In the genomic region with DNA sequence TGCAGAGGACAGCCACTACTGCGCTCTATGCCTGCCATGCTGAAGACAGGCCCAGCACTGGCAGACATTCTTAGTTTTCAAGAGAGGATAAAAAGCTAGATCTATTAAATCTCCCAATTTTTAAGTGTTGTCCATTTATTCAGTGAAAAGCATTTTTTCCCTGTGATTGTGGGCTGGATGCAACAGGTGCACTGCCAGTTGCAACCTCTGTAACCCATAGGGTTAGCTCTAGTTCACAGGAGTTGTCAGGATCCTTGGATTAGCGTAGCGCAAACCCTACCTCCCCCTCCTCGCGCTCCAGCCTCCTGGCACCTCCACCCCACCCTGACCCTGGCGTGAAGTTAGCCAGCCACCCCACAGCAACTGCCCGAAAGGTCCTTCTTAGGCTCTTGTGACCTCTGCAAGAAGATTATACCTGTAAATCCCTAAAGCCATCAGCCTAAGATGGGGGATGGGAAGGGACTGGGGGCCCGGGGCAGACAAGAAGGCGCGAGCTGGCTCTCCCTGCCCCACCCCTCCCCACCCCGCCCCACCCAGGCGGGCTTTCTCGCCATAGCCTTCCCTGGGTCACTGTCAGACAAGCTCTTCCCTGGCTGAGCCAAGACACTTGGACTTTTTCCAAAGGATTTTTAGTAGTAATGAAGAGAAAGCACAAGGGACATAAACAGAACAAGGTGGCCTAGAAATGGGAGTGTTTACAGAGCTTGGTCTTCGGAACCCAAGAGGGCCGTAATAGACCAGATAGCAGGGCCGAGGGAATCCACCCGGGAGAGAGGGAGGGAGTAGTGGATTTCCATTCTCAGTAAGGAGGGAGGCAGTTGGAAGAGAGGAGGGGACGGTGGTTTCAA, we compare ENCODE assay signal across 8 cellular contexts. TPM values are rescaled to one million over a fixed set of nuclear protein-coding genes. Genes with fewer than 3 reads are reported as not detected.
A peak's percentile ranks its signal among the peaks of the same experiment; 100 is the strongest.
DNase-seq lines count a peak whose midpoint lies in the region; ATAC-seq and TF ChIP-seq lines count a peak whose summit lies in the region.

No MANE protein-coding gene starts in this region.

- ATAC-seq in activated naive CD4-positive, alpha-beta T cell treated with anti-CD3 and anti-CD28 coated beads, Interleukin-2, amount 50 U/mL, for 72 hours, result no peak
- ATAC-seq in aorta (ENCODE audit: low FRiP score), result peak; percentile 16

- no peak overlapping the region for H3K27ac Mint-ChIP-seq in activated naive CD4-positive, alpha-beta T cell treated with anti-CD3 and anti-CD28 coated beads, Interleukin-2, amount 10 ng/mL, durations not matched to agents 7 days and 5 days
- no peak overlapping the region for H3K27ac Mint-ChIP-seq in activated naive CD4-positive, alpha-beta T cell treated with anti-CD3 and anti-CD28 coated beads, Interleukin-2, amount 50 U/mL, for 72 hours

- H3K4me1 ChIP-seq in aorta (ENCODE audit: control insufficient read depth in 1 of 2, insufficient read depth in 2 of 2, low read length in 2 of 2), result no peaks in the 10 kb centered on the region

- peak overlapping the region; percentile 51 to 88 (median 78) for H3K4me3 ChIP-seq in dorsolateral prefrontal cortex
- H3K4me3 ChIP-seq in aorta (ENCODE audit: low read length in 2 of 2), result peak overlapping the region in 1 of 2 donors; percentile 47

- H3K36me3 ChIP-seq in aorta (ENCODE audit: control insufficient read depth in 1 of 2, insufficient read depth in 2 of 2, low read length in 1 of 2), result no peaks in the 10 kb centered on the region

- CTCF ChIA-PET in activated naive CD4-positive, alpha-beta T cell treated with anti-CD3 and anti-CD28 coated beads, Interleukin-2, amount 10 ng/mL, durations not matched to agents 7 days and 5 days (lab: Charles Lee), result interaction anchor here (0.6 to 2.6 kb wide), 3 partner anchors 12 to 151 kb away, joined by 3 to 9 read pairs (median 3); no protein-coding TSS in a partner anchor

- 51 to 53% methylated on average over 18 of the region's 18 CpGs for WGBS in aorta, 2 donors

- no peaks in the 10 kb centered on the region for H3K9me3 ChIP-seq in aorta (ENCODE audit: control insufficient read depth, low read length)

- H3K27me3 ChIP-seq in dorsolateral prefrontal cortex, result no peaks in the 10 kb centered on the region
- H3K27me3 ChIP-seq in aorta (ENCODE audit: control insufficient read depth in 1 of 2, insufficient read depth in 2 of 2, low read length in 1 of 2), result no peaks in the 10 kb centered on the region

- peaks cover 14% of the 10 kb centered on the region for H3K4me1 Mint-ChIP-seq in activated naive CD4-positive, alpha-beta T cell treated with anti-CD3 and anti-CD28 coated beads, Interleukin-2, amount 10 ng/mL, durations not matched to agents 7 days and 5 days

- peaks cover 73% of the 10 kb centered on the region for H3K27me3 Mint-ChIP-seq in activated naive CD4-positive, alpha-beta T cell treated with anti-CD3 and anti-CD28 coated beads, Interleukin-2, amount 10 ng/mL, durations not matched to agents 7 days and 5 days

- H3K27ac ChIP-seq in dorsolateral prefrontal cortex, result peak overlapping the region in 55 of 59 donors; percentile 11 to 97 (median 90)
- H3K27ac ChIP-seq in aorta (ENCODE audit: low read depth in 1 of 2, low read length in 2 of 2), result no peak overlapping the region

- H3K4me3 Mint-ChIP-seq in activated naive CD4-positive, alpha-beta T cell treated with anti-CD3 and anti-CD28 coated beads, Interleukin-2, amount 10 ng/mL, durations not matched to agents 7 days and 5 days, result peak overlapping the region; percentile 68

- no peaks in the 10 kb centered on the region for H3K9me3 Mint-ChIP-seq in activated naive CD4-positive, alpha-beta T cell treated with anti-CD3 and anti-CD28 coated beads, Interleukin-2, amount 10 ng/mL, durations not matched to agents 7 days and 5 days
- H3K9me3 Mint-ChIP-seq in activated naive CD4-positive, alpha-beta T cell treated with anti-CD3 and anti-CD28 coated beads, Interleukin-2, amount 50 U/mL, for 72 hours, result no peaks in the 10 kb centered on the region

- no peak for TF ChIP-seq CTCF in dorsolateral prefrontal cortex (IDR thresholded peaks at IDR 0.05 in 54 of 56, conservative IDR thresholded peaks at IDR 0.05 in 2 of 56; ENCODE audit: low read depth in 1 of 56, partially characterized antibody in 56 of 56)

- H3K36me3 Mint-ChIP-seq in activated naive CD4-positive, alpha-beta T cell treated with anti-CD3 and anti-CD28 coated beads, Interleukin-2, amount 10 ng/mL, durations not matched to agents 7 days and 5 days, result peaks cover 2% of the 10 kb centered on the region
- peaks cover 0 to 7% of the 10 kb centered on the region in 2 donors for H3K36me3 Mint-ChIP-seq in activated naive CD4-positive, alpha-beta T cell treated with anti-CD3 and anti-CD28 coated beads, Interleukin-2, amount 50 U/mL, for 72 hours

- intact Hi-C loops in dorsolateral prefrontal cortex (cut with DNase I), result no loop called here
- intact Hi-C loops in aorta (cut with DNase I), result loop anchor here in 1 of 2 donors (2.0 kb wide), 1 partner anchor 29 kb away; no protein-coding TSS in a partner anchor

- DNase-seq in activated naive CD4-positive, alpha-beta T cell treated with anti-CD3 and anti-CD28 coated beads, Interleukin-2, amount 10 ng/mL, durations not matched to agents 7 days and 5 days, result no peak
- no peak for DNase-seq in activated naive CD4-positive, alpha-beta T cell treated with anti-CD3 and anti-CD28 coated beads, Interleukin-2, amount 50 U/mL, for 72 hours (ENCODE audit: low spot score in 2 of 2)
- DNase-seq in dorsolateral prefrontal cortex (peak in 2 of 10 donors; percentile 23 to 48), midbrain (lab: John Stamatoyannopoulos, UW) (peak; percentile 75), aorta (no peak), kidney tubule cell (ENCODE audit: low spot score) (no peak), SHP77 (lab: John Stamatoyannopoulos, UW) (no peak)
- no peak for DNase-seq in stimulated activated CD4-positive, alpha-beta T cell treated with anti-CD3 and anti-CD28 coated beads, Interleukin-4, amount 100 ng/mL, for 1 hour

RNA-seq across cellular contexts. Expression of gene EIF3F, which starts 31.0 kb away (rescaled TPM):
- 100 to 1,000 TPM; 329 to 492 TPM for total RNA-seq in activated naive CD4-positive, alpha-beta T cell treated with anti-CD3 and anti-CD28 coated beads, Interleukin-2, amount 50 U/mL, for 72 hours
- total RNA-seq in dorsolateral prefrontal cortex (100 to 1,000 TPM in 97 of 120 experiments, 10 to 100 TPM in 23; 85.3 to 147 (median 108) TPM), aorta (100 to 1,000 TPM; 156 to 183 TPM)
- 100 to 1,000 TPM; 258 to 486 TPM for polyA plus RNA-seq in aorta

RNA-seq across cellular contexts. Expression of gene NLRP10, which starts 52.9 kb away (rescaled TPM):
- total RNA-seq in activated naive CD4-positive, alpha-beta T cell treated with anti-CD3 and anti-CD28 coated beads, Interleukin-2, amount 50 U/mL, for 72 hours, result not detected
- under 1 TPM in 2 of 120 experiments, not detected in 118; 0.20 to 0.24 TPM for total RNA-seq in dorsolateral prefrontal cortex
- total RNA-seq in aorta, result not detected
- polyA plus RNA-seq in aorta, result not detected

Comparison
In these comparisons a context has a peak if more than half of its experiments do, and no peak if none do; other contexts are left out.
1. H3K27ac ChIP-seq: peak in dorsolateral prefrontal cortex (55 of 59); none in aorta (0 of 2).